21 cellular contexts compared by ENCODE assay signal in the genomic region with DNA sequence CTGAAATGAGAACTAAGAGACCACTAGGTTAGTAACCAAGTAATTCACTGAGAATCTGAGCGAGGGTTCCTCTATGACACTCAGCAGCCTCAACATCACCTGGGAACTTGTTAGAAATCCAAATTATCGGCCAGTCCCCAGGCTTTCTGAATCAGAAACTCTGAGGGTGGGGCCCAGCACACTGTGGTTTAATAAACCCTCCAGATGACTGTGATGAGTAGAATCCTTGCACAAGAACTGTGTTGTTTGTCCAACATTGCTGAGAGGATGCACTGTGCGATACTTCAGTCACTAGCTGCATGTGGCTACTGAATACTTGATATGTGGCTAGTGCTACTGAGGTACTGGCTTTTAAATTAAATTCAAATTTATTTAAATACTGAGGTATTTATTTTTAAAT.
DNase-seq lines count a peak whose midpoint lies in the region; ATAC-seq and TF ChIP-seq lines count a peak whose summit lies in the region.
"Had no signal": no experiment of that assay in that cellular context is flagged by ENCODE, and none has a peak within 500 bp of the region (broad histone marks: within the 10 kb centered on the region; RNA-seq: fewer than 3 reads in every experiment).

No MANE protein-coding gene starts in this region.

- H3K27ac ChIP-seq in GM23248: no peak overlapping the region
- no peak overlapping the region for H3K27ac ChIP-seq in esophagus muscularis mucosa (replicated peaks in 1 of 4)
- H3K27ac ChIP-seq: HL-60, KMS-11, Peyer's patch had no signal

- H3K79me2 ChIP-seq in GM23248 (ENCODE audit: insufficient read depth): no peaks in the 10 kb centered on the region

- no peaks in the 10 kb centered on the region for H3K9me2 ChIP-seq in GM23248 (ENCODE audit: insufficient read depth)

- TF ChIP-seq EP300 in esophagus muscularis mucosa (IDR thresholded peaks at IDR 0.05): no peak

- H4K20me1 ChIP-seq in GM23248 (ENCODE audit: insufficient read depth): no peaks in the 10 kb centered on the region

- H3K36me3 ChIP-seq in GM23248 (ENCODE audit: low read depth) (no peaks in the 10 kb centered on the region), esophagus muscularis mucosa (no peaks in the 10 kb centered on the region)
- H3K36me3 ChIP-seq: Peyer's patch had no signal

- H2AFZ ChIP-seq in GM23248: no peak overlapping the region

- H3K27me3 ChIP-seq in GM23248 (replicated peaks; ENCODE audit: insufficient read depth) (no peaks in the 10 kb centered on the region), esophagus muscularis mucosa (no peaks in the 10 kb centered on the region)
- H3K27me3 ChIP-seq: Peyer's patch had no signal

- TF ChIP-seq POLR2A in esophagus muscularis mucosa (IDR thresholded peaks at IDR 0.05; ENCODE audit: low read depth): no peak

- intact Hi-C loops in esophagus muscularis mucosa (cut with DNase I): no loop called here

- 58 to 63% methylated on average over 3 of the region's 3 CpGs for WGBS in GM23248 (ENCODE audit: low coverage in 1 of 2, low lambda C conversion rate in 2 of 2, missing lambda C conversion rate in 2 of 2), 2 experiments
- 95% methylated on average over 3 of the region's 3 CpGs for WGBS in esophagus muscularis mucosa

- no peak overlapping the region for H3K4me3 ChIP-seq in GM23248
- no peak overlapping the region for H3K4me3 ChIP-seq in esophagus muscularis mucosa
- H3K4me3 ChIP-seq: Peyer's patch had no signal

- H3K9me3 ChIP-seq in GM23248 (ENCODE audit: low read depth) (no peaks in the 10 kb centered on the region), esophagus muscularis mucosa (no peaks in the 10 kb centered on the region)
- H3K9me3 ChIP-seq: Peyer's patch had no signal

- no peak for TF ChIP-seq CTCF in esophagus muscularis mucosa (IDR thresholded peaks at IDR 0.05)
- TF ChIP-seq CTCF in omental fat pad (IDR thresholded peaks at IDR 0.05): no peak

- peak; percentile 86 for DNase-seq in GM23248
- DNase-seq in NCI-H526 treated with DMSO at 0.1 percent for 48 hours (lab: John Stamatoyannopoulos, UW): peak; percentile 83
- peak; percentile 37 for DNase-seq in esophagus muscularis mucosa (ENCODE audit: extremely low spot score)
- DNase-seq in omental fat pad (ENCODE audit: low spot score): no peak
- DNase-seq in HK-2 (ENCODE audit: unreplicated experiment): no peak
- DNase-seq: AML-193; C1 segment of cervical spinal cord; CD8-positive, alpha-beta T cell; DND-41; NCI-H1092 treated with DMSO at 0.1 percent for 48 hours; NCI-H1436 treated with DMSO at 0.1 percent for 48 hours; NCI-H1930; NCI-H2227 treated with DMSO at 0.1 percent for 48 hours; NCI-H510A; NCI-H774; Peyer's patch had no signal

- H3K4me1 ChIP-seq in GM23248 (ENCODE audit: insufficient read depth): peaks cover 24% of the 10 kb centered on the region
- H3K4me1 ChIP-seq in esophagus muscularis mucosa: peaks cover 27 to 51% (median 43%) of the 10 kb centered on the region in 4 donors

- no peaks in the 10 kb centered on the region; the same call in 1 of the 2 replicates for H3F3A ChIP-seq in GM23248 (ENCODE audit: insufficient read depth)

- ATAC-seq in omental fat pad (ENCODE audit: low FRiP score): peak; percentile 46
- ATAC-seq in HG03095 (IDR thresholded peaks at IDR 0.05; ENCODE audit: unreplicated experiment): no peak
- no peak for ATAC-seq in HG02571 (IDR thresholded peaks at IDR 0.05; ENCODE audit: unreplicated experiment)
- ATAC-seq: CD8-positive, alpha-beta T cell; SK-N-SH treated with all-trans-retinoic acid at 6 μM for 48 hours had no signal

- in situ Hi-C loops in GM23248 (cut with MboI): no loop called here

- H3K4me2 ChIP-seq in GM23248 (ENCODE audit: unreplicated experiment): no peak overlapping the region
- H3K4me2 ChIP-seq: KMS-11 had no signal

- H3K9ac ChIP-seq in GM23248: no peak overlapping the region
- H3K9ac ChIP-seq: KMS-11 had no signal

Comparison
In these comparisons a context has a peak if more than half of its experiments do, and no peak if none do; other contexts are left out.
1. DNase-seq: peak in GM23248 (single experiment), NCI-H526 treated with DMSO at 0.1 percent for 48 hours (single experiment) and esophagus muscularis mucosa (single experiment); none in omental fat pad (single experiment) and HK-2 (single experiment).